Comparison of ENCODE assay signal across 31 cellular contexts in genomic region chrX:127259742-127260141, GRCh38.
"Had no signal": no experiment of that assay in that cellular context is flagged by ENCODE, and none has a peak within 500 bp of the region (broad histone marks: within the 10 kb centered on the region; RNA-seq: fewer than 3 reads in every experiment).

No MANE protein-coding gene starts in this region.

- H3K4me1 ChIP-seq: adrenal gland, body of pancreas, colonic mucosa, esophagus muscularis mucosa, gastroesophageal sphincter, heart right ventricle had no signal

- H3K4me3 ChIP-seq: adrenal gland, body of pancreas, cardiac muscle cell, colonic mucosa, esophagus muscularis mucosa, gastroesophageal sphincter, heart right ventricle had no signal

- H3K27me3 ChIP-seq: adrenal gland, body of pancreas, cardiac muscle cell, colonic mucosa, esophagus muscularis mucosa, gastroesophageal sphincter, heart right ventricle had no signal

- H3K27ac ChIP-seq: adrenal gland, body of pancreas, cardiac muscle cell, colonic mucosa, esophagus muscularis mucosa, gastroesophageal sphincter, heart right ventricle had no signal

- H3K36me3 ChIP-seq: adrenal gland, cardiac muscle cell, colonic mucosa, esophagus muscularis mucosa, gastroesophageal sphincter, heart right ventricle had no signal

- FAIRE-seq: endometrium, endothelial cell of umbilical vein had no signal

- ATAC-seq: activated CD4-positive, alpha-beta T cell treated with anti-CD3 and anti-CD28 coated beads for 36 hours; activated CD8-positive, alpha-beta memory T cell treated with anti-CD3 and anti-CD28 coated beads, Interleukin-2, amount 10 ng/mL, durations not matched to agents 7 days and 5 days; activated CD8-positive, alpha-beta T cell treated with anti-CD3 and anti-CD28 coated beads, Interleukin-2, amount 10 ng/mL, durations not matched to agents 7 days and 5 days; activated naive CD8-positive, alpha-beta T cell treated with anti-CD3 and anti-CD28 coated beads, Interleukin-2, amount 50 U/mL, for 24 hours; body of pancreas; gastroesophageal sphincter; heart right ventricle had no signal

- DNase-seq: activated CD4-positive, alpha-beta memory T cell treated with anti-CD3 and anti-CD28 coated beads for 36 hours; activated CD4-positive, alpha-beta T cell treated with anti-CD3 and anti-CD28 coated beads for 36 hours; activated CD4-positive, alpha-beta T cell treated with anti-CD3 and anti-CD28 coated beads, Interleukin-2, amount 10 ng/mL, durations not matched to agents 24 days and 14 days; activated CD4-positive, CD25-positive, alpha-beta regulatory T cell; activated CD4-positive, CD25-positive, alpha-beta regulatory T cell treated with anti-CD3 and anti-CD28 coated beads, Interleukin-2, amount 50 U/mL, for 72 hours; activated CD8-positive, alpha-beta memory T cell treated with anti-CD3 and anti-CD28 coated beads, Interleukin-2, amount 10 ng/mL, durations not matched to agents 7 days and 5 days; activated CD8-positive, alpha-beta memory T cell treated with anti-CD3 and anti-CD28 coated beads, Interleukin-2, amount 50 U/mL, for 4 hours; activated CD8-positive, alpha-beta T cell treated with anti-CD3 and anti-CD28 coated beads, Interleukin-2, amount 10 ng/mL, durations not matched to agents 7 days and 5 days; activated effector memory CD4-positive, alpha-beta T cell treated with anti-CD3 and anti-CD28 coated beads, Interleukin-2, amount 50 U/mL, for 16 hours; activated naive CD4-positive, alpha-beta T cell treated with anti-CD3 and anti-CD28 coated beads for 36 hours; activated naive CD8-positive, alpha-beta T cell treated with anti-CD3 and anti-CD28 coated beads for 36 hours; activated naive CD8-positive, alpha-beta T cell treated with anti-CD3 and anti-CD28 coated beads, Interleukin-2, amount 50 U/mL, for 24 hours; activated T-cell treated with anti-CD3 and anti-CD28 coated beads, Interleukin-2, amount 50 U/mL, for 1 hour; activated T-cell treated with anti-CD3 and anti-CD28 coated beads, Interleukin-2, amount 50 U/mL, for 48 hours; adrenal gland; amygdala; aorta; body of pancreas; central memory CD4-positive, alpha-beta T cell; cerebellar nuclear complex; colonic mucosa; effector CD8-positive, alpha-beta T cell; erythroblast; foreskin melanocyte; heart right ventricle; T-helper 2 cell had no signal
